ENCODE assay signal across 9 cellular contexts in the genomic region with DNA sequence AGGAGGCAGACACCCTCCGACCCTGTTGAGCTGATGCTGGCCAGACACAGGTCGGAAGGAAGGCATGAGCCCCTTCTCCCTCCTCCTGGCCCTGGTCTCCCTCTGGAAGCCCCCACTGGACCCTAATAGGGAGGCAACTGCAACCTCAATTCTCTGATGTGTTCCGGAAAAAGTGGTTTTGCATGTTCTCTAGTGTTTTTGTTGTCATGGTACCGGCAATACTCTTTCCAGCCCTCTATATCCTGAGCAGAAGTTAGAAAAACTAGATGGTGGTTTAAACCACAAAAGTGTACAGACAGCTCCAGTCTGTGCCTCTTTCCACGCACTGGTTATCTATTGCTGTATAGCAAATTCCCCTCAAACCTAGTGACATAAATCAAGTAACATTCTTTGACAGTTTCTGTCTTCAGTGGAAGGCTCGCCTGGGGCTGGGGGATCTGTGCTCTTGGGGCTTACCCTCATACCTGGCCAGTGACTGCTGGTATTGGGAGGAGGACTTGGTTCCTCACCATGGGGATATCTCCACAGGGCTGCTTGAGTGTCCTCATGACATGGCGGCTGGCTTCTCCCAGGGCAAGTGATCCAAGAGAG. TPM values are rescaled to one million over a fixed set of nuclear protein-coding genes. Genes with fewer than 3 reads are reported as not detected.
DNase-seq lines count a peak whose midpoint lies in the region; ATAC-seq and TF ChIP-seq lines count a peak whose summit lies in the region.
"Had no signal": no experiment of that assay in that cellular context is flagged by ENCODE, and none has a peak within 500 bp of the region (broad histone marks: within the 10 kb centered on the region; RNA-seq: fewer than 3 reads in every experiment).

No MANE protein-coding gene starts in this region.

- H3K4me1 Mint-ChIP-seq in activated naive CD8-positive, alpha-beta T cell treated with anti-CD3 and anti-CD28 coated beads for 36 hours: peaks cover 54% of the 10 kb centered on the region

- H3K9me3 Mint-ChIP-seq in activated naive CD8-positive, alpha-beta T cell treated with anti-CD3 and anti-CD28 coated beads for 36 hours: peaks cover 8% of the 10 kb centered on the region

- intact Hi-C loops in heart right ventricle (cut with DNase I) (loop anchor here in 4 of 10 donors (5.0 to 10.0 kb wide), 3 partner anchors 62 to 465 kb away; no protein-coding TSS in a partner anchor), cardiac septum (cut with DNase I) (no loop called here), thyroid gland (cut with DNase I) (no loop called here)

- peak overlapping the region; percentile 61 for H3K27ac Mint-ChIP-seq in activated naive CD8-positive, alpha-beta T cell treated with anti-CD3 and anti-CD28 coated beads for 36 hours

- peaks cover 0 to 36% (median 0%) of the 10 kb centered on the region in 9 donors for H3K4me1 ChIP-seq in heart right ventricle
- peaks cover 32 to 34% of the 10 kb centered on the region in 2 donors for H3K4me1 ChIP-seq in thyroid gland

- no peak for TF ChIP-seq CTCF in heart right ventricle (IDR thresholded peaks at IDR 0.05)
- TF ChIP-seq CTCF in thyroid gland (IDR thresholded peaks at IDR 0.05): no peak

- H3K36me3 Mint-ChIP-seq in activated naive CD8-positive, alpha-beta T cell treated with anti-CD3 and anti-CD28 coated beads for 36 hours: peaks cover 74% of the 10 kb centered on the region

- TF ChIP-seq POLR2A in thyroid gland (IDR thresholded peaks at IDR 0.05): peak in 1 of 2 donors; percentile 2

- H3K27me3 Mint-ChIP-seq in activated naive CD8-positive, alpha-beta T cell treated with anti-CD3 and anti-CD28 coated beads for 36 hours: no peaks in the 10 kb centered on the region

- DNase-seq in heart right ventricle (no peak), cardiac septum (ENCODE audit: low spot score) (no peak), thyroid gland (no peak), HK-2 (ENCODE audit: unreplicated experiment) (no peak), NCI-H1417 (lab: John Stamatoyannopoulos, UW) (no peak), midbrain (lab: John Stamatoyannopoulos, UW) (no peak)
- peak; percentile 39 for DNase-seq in activated naive CD8-positive, alpha-beta T cell treated with anti-CD3 and anti-CD28 coated beads for 36 hours

- H3K4me3 ChIP-seq in heart right ventricle (no peak overlapping the region), thyroid gland (replicated peaks in 1 of 3) (no peak overlapping the region)

- H3K36me3 ChIP-seq in heart right ventricle: peaks cover 0 to 4% (median 0%) of the 10 kb centered on the region in 9 donors
- no peaks in the 10 kb centered on the region for H3K36me3 ChIP-seq in KOPT-K1 (ENCODE audit: insufficient read depth, low read length)
- H3K36me3 ChIP-seq in thyroid gland: no peaks in the 10 kb centered on the region

- 86 to 87% methylated on average over 7 of the region's 7 CpGs for WGBS in heart right ventricle, 2 donors
- WGBS in thyroid gland, 2 donors: 60 to 66% methylated on average over 7 of the region's 7 CpGs

- H3K27me3 ChIP-seq in heart right ventricle (no peaks in the 10 kb centered on the region), thyroid gland (no peaks in the 10 kb centered on the region)

- peak in 5 of 8 donors; percentile 33 to 64 (median 44) for ATAC-seq in heart right ventricle

- peak overlapping the region; percentile 40 for H3K4me3 Mint-ChIP-seq in activated naive CD8-positive, alpha-beta T cell treated with anti-CD3 and anti-CD28 coated beads for 36 hours

- no peaks in the 10 kb centered on the region for H3K9me3 ChIP-seq in heart right ventricle
- no peaks in the 10 kb centered on the region for H3K9me3 ChIP-seq in KOPT-K1 (ENCODE audit: insufficient read depth, low read length, poor library complexity, severe bottlenecking)
- no peaks in the 10 kb centered on the region for H3K9me3 ChIP-seq in thyroid gland

- H3K27ac ChIP-seq in heart right ventricle (peak overlapping the region in 1 of 10 donors; percentile 55), KOPT-K1 (ENCODE audit: low read depth, low read length, poor library complexity, severe bottlenecking) (peak overlapping the region; percentile 4), thyroid gland (peak overlapping the region; percentile 75 to 86 (median 81))
- H3K27ac ChIP-seq: C4-2B had no signal

RNA-seq across cellular contexts. Expression of a gene that starts 37.0 kb away (rescaled TPM):
- total RNA-seq in heart right ventricle: 10 to 100 TPM in 3 of 10 donors, 1 to 10 TPM in 7; 3.6 to 11.9 (median 8.0) TPM
- polyA plus RNA-seq in heart right ventricle: 1 to 10 TPM; 8.0 to 8.4 TPM
- total RNA-seq in cardiac septum: 5.7 TPM
- total RNA-seq in activated naive CD8-positive, alpha-beta T cell treated with anti-CD3 and anti-CD28 coated beads for 36 hours: 100 to 1,000 TPM in 1 of 2 experiments, 10 to 100 TPM in 1; 97.8 to 101 TPM
- 10 to 100 TPM; 16.9 to 33.0 (median 24.4) TPM for total RNA-seq in thyroid gland

RNA-seq across cellular contexts. Expression of a gene that starts 42.3 kb away (rescaled TPM):
- total RNA-seq in heart right ventricle: 100 to 1,000 TPM; 110 to 173 (median 122) TPM
- 100 to 1,000 TPM; 106 to 211 TPM for polyA plus RNA-seq in heart right ventricle
- total RNA-seq in cardiac septum: 131 TPM
- 10 to 100 TPM; 70.9 to 74.2 TPM for total RNA-seq in activated naive CD8-positive, alpha-beta T cell treated with anti-CD3 and anti-CD28 coated beads for 36 hours
- total RNA-seq in thyroid gland: 100 to 1,000 TPM in 2 of 4 donors, 10 to 100 TPM in 2; 76.6 to 113 (median 93.4) TPM
